ENCODE assay signal across 12 cellular contexts in the genomic region with DNA sequence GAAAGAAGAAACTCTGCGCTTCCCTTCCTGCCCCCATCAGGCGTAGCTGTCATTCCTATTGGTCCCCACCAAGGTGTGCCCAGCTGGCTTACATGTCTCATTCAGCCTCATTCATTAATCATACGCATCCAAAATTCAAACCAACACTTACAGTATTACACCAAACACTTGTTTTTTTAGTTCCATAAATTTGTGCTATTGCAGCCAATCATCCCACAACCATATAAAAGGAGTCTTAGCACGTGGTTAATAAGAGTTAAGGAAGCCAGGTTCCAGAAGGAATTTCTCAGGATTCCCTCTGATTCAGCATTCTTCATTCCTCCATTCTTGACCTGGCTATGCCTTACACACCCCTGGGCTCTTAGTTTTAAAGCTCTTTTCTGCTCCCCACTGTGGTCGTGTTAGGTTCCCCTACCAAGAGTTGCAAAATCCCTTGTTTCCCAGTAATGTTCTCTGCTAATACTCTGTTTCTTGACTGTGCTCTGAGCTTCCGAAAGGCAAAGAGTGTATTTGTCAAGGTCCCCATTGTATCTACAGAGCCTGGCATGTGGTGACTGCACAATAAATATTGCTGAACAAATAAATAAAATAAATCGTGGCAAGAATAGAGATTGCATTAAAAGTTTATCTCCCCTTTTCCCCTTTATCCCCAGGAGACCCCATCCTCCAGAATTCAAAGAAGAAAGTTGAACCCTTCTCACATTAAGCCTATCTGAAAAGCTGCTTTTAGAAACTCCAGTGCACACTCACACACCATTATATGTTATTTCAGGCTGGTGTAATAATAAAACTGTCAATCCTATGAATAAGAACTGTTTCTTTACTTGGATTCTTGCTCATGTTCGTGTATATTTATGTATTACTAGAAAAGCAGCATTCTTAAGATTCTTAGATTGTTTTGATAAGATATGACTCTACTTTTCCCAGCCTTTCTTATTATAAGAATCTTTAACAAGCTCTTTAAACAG.
DNase-seq lines count a peak whose midpoint lies in the region; ATAC-seq and TF ChIP-seq lines count a peak whose summit lies in the region.
"Had no signal": no experiment of that assay in that cellular context is flagged by ENCODE, and none has a peak within 500 bp of the region (broad histone marks: within the 10 kb centered on the region; RNA-seq: fewer than 3 reads in every experiment).

No MANE protein-coding gene starts in this region.

- H3K27me3 Mint-ChIP-seq in activated naive CD4-positive, alpha-beta T cell treated with anti-CD3 and anti-CD28 coated beads for 36 hours (ENCODE audit: low read depth), result no peaks in the 10 kb centered on the region
- H3K27me3 Mint-ChIP-seq: dendritic cell treated with granulocyte-macrophage colony-stimulating factor and Interleukin-4, amounts not matched to agents 40 ng/mL and 50 ng/mL, for 4 days had no signal

- H3K36me3 ChIP-seq in HAP-1 (replicated peaks), result no peaks in the 10 kb centered on the region
- no peaks in the 10 kb centered on the region for H3K36me3 ChIP-seq in upper lobe of left lung

- H3K4me1 Mint-ChIP-seq in activated naive CD4-positive, alpha-beta T cell treated with anti-CD3 and anti-CD28 coated beads for 36 hours (ENCODE audit: low read depth), result no peaks in the 10 kb centered on the region

- H3K36me3 Mint-ChIP-seq in activated naive CD4-positive, alpha-beta T cell treated with anti-CD3 and anti-CD28 coated beads for 36 hours (ENCODE audit: low read depth), result no peaks in the 10 kb centered on the region

- intact Hi-C loops in activated naive CD4-positive, alpha-beta T cell treated with anti-CD3 and anti-CD28 coated beads for 36 hours (cut with micrococcal nuclease), result no loop called here

- TF ChIP-seq CTCF in HFF-Myc (IDR thresholded peaks at IDR 0.05; ENCODE audit: low read depth, low read length, missing control alignments), result no peak
- TF ChIP-seq CTCF in upper lobe of left lung (IDR thresholded peaks at IDR 0.05), result no peak

- H3K4me1 ChIP-seq in HAP-1 (no peaks in the 10 kb centered on the region), upper lobe of left lung (no peaks in the 10 kb centered on the region)

- H3K9me3 Mint-ChIP-seq in activated naive CD4-positive, alpha-beta T cell treated with anti-CD3 and anti-CD28 coated beads for 36 hours, result peaks cover 2% of the 10 kb centered on the region
- H3K9me3 Mint-ChIP-seq: activated T-helper 1 cell treated with anti-CD3 and anti-CD28 coated beads, Interleukin-12 subunit alpha, Interleukin-12 subunit beta, Interleukin-2, Interleukin-4 antibody, amounts not matched to agents 30 ng/mL and 10 ng/mL and 1 ng/mL, durations not matched to agents 14 hours and 24 hours and 36 hours had no signal

- H3K4me3 ChIP-seq in HFF-Myc (replicated peaks; ENCODE audit: low read depth, low read length) (no peak overlapping the region), HAP-1 (no peak overlapping the region), upper lobe of left lung (no peak overlapping the region)

- WGBS in upper lobe of left lung, 2 donors, result 56 to 57% methylated on average over 8 of the region's 8 CpGs

- TF ChIP-seq POLR2A in upper lobe of left lung (IDR thresholded peaks at IDR 0.05), result no peak

- TF ChIP-seq EP300 in upper lobe of left lung (IDR thresholded peaks at IDR 0.05), result no peak

- DNase-seq in HFF-Myc (ENCODE audit: extremely low read depth, low read depth) (peak; percentile 32), amniotic epithelial cell (ENCODE audit: low read depth) (peak; percentile 83), glomerular endothelial cell (ENCODE audit: extremely low read depth, low read depth, low spot score) (peak; percentile 73), stromal cell of bone marrow (ENCODE audit: low read depth) (peak; percentile 57), HAP-1 (ENCODE audit: low spot score in 2 of 2) (no peak), NCI-H345 treated with DMSO at 0.1 percent for 48 hours (lab: John Stamatoyannopoulos, UW; ENCODE audit: unreplicated experiment) (no peak), upper lobe of left lung (no peak)
- DNase-seq in activated naive CD4-positive, alpha-beta T cell treated with anti-CD3 and anti-CD28 coated beads for 36 hours, result no peak
- DNase-seq: GF-D8, NCI-H1105 had no signal

- H3K4me3 Mint-ChIP-seq in activated naive CD4-positive, alpha-beta T cell treated with anti-CD3 and anti-CD28 coated beads for 36 hours, result no peak overlapping the region
- H3K4me3 Mint-ChIP-seq: activated T-helper 1 cell treated with anti-CD3 and anti-CD28 coated beads, Interleukin-12 subunit alpha, Interleukin-12 subunit beta, Interleukin-2, Interleukin-4 antibody, amounts not matched to agents 30 ng/mL and 10 ng/mL and 1 ng/mL, durations not matched to agents 14 hours and 24 hours and 36 hours; dendritic cell treated with granulocyte-macrophage colony-stimulating factor and Interleukin-4, amounts not matched to agents 40 ng/mL and 50 ng/mL, for 4 days had no signal

- no peak overlapping the region for H3K27ac ChIP-seq in upper lobe of left lung

- in situ Hi-C loops in HAP-1 (cut with MboI; ENCODE audit: low sequenced_read_pairs), result no loop called here

- no peak for ATAC-seq in upper lobe of left lung (ENCODE audit: low FRiP score in 2 of 2)

- CTCF ChIA-PET in activated naive CD4-positive, alpha-beta T cell treated with anti-CD3 and anti-CD28 coated beads for 36 hours (lab: Charles Lee), result no interaction called here

- H3K27ac Mint-ChIP-seq in activated naive CD4-positive, alpha-beta T cell treated with anti-CD3 and anti-CD28 coated beads for 36 hours, result no peak overlapping the region
- H3K27ac Mint-ChIP-seq: activated T-helper 1 cell treated with anti-CD3 and anti-CD28 coated beads, Interleukin-12 subunit alpha, Interleukin-12 subunit beta, Interleukin-2, Interleukin-4 antibody, amounts not matched to agents 30 ng/mL and 10 ng/mL and 1 ng/mL, durations not matched to agents 14 hours and 24 hours and 36 hours; dendritic cell treated with granulocyte-macrophage colony-stimulating factor and Interleukin-4, amounts not matched to agents 40 ng/mL and 50 ng/mL, for 4 days had no signal

- no peaks in the 10 kb centered on the region for H3K27me3 ChIP-seq in HAP-1 (ENCODE audit: low read depth)
- no peaks in the 10 kb centered on the region for H3K27me3 ChIP-seq in upper lobe of left lung

- no peaks in the 10 kb centered on the region for H3K9me3 ChIP-seq in HAP-1
- H3K9me3 ChIP-seq in upper lobe of left lung, result no peaks in the 10 kb centered on the region

Comparison
In these comparisons a context has a peak if more than half of its experiments do, and no peak if none do; other contexts are left out.
1. DNase-seq: peak in HFF-Myc (single experiment), amniotic epithelial cell (single experiment), glomerular endothelial cell (single experiment) and stromal cell of bone marrow (single experiment); none in HAP-1 (0 of 2), NCI-H345 treated with DMSO at 0.1 percent for 48 hours (single experiment), upper lobe of left lung (0 of 2) and activated naive CD4-positive, alpha-beta T cell treated with anti-CD3 and anti-CD28 coated beads for 36 hours (single experiment).